In the genomic region with DNA sequence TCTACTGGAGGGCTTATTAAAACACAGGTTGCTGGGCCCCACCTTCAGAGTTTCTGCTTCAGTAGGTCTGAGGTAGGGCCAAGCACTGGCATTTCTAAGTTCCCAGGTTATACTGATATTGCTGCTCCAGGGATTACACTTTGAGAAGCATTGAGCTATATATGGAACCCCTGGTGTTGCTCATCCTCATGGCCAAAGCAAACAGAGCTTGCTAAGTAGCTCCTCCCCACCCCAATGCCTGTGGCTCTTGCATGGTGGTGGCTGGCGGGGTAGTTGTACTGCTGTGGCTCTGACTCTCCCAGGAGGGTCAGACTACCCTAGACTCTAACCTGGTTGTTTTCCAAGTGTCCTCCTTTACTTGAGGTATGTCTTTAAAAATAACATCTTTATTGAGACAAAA, we compare ENCODE assay signal across 37 cellular contexts.
"Had no signal": no experiment of that assay in that cellular context is flagged by ENCODE, and none has a peak within 500 bp of the region (broad histone marks: within the 10 kb centered on the region; RNA-seq: fewer than 3 reads in every experiment).

No MANE protein-coding gene starts in this region.

- H3K27me3 ChIP-seq: ascending aorta, cardiac muscle cell had no signal

- H3K9me3 ChIP-seq: ascending aorta had no signal

- DNase-seq: activated B cell treated with CpG ODN at 0.5 μM for 24 hours; activated CD4-positive, alpha-beta memory T cell treated with anti-CD3 and anti-CD28 coated beads for 36 hours; activated CD4-positive, alpha-beta T cell treated with anti-CD3 and anti-CD28 coated beads for 4 hours; activated CD4-positive, alpha-beta T cell treated with anti-CD3 and anti-CD28 coated beads, Interleukin-2, amount 50 U/mL, for 1 hour; activated CD4-positive, CD25-positive, alpha-beta regulatory T cell treated with anti-CD3 and anti-CD28 coated beads, Interleukin-2, amount 50 U/mL, for 72 hours; activated CD8-positive, alpha-beta memory T cell treated with anti-CD3 and anti-CD28 coated beads, Interleukin-2, amount 50 U/mL, for 4 hours; activated gamma-delta T cell treated with Interleukin-2 at 50 U/mL for 16 hours; activated naive CD4-positive, alpha-beta T cell treated with anti-CD3 and anti-CD28 coated beads for 36 hours; activated naive CD8-positive, alpha-beta T cell treated with anti-CD3 and anti-CD28 coated beads for 36 hours; activated T-cell treated with anti-CD3 and anti-CD28 coated beads for 4 hours; activated T-cell treated with anti-CD3 and anti-CD28 coated beads, Interleukin-2, amount 50 U/mL, for 4 hours; amniotic stem cell; Karpas-422; KBM-7; NCI-H1105; NCI-H1417 treated with DMSO at 0.1 percent for 48 hours; NCI-H1694 treated with DMSO at 0.1 percent for 48 hours; NCI-H2029 treated with DMSO at 0.1 percent for 48 hours; NCI-H2107; NCI-H2171; NCI-H510A; NCI-H526; NCI-H774; NK-92 treated with Interleukin-12 subunit alpha and Interleukin-12 subunit beta, amount 100 ng/mL, for 24 hours; PC-3; SIG-M5; T-cell; T-helper 17 cell; T-helper 9 cell had no signal

- H3K36me3 Mint-ChIP-seq: activated CD4-positive, alpha-beta memory T cell treated with anti-CD3 and anti-CD28 coated beads for 36 hours; activated naive CD8-positive, alpha-beta T cell treated with anti-CD3 and anti-CD28 coated beads for 36 hours; T-cell had no signal

- H3K4me1 Mint-ChIP-seq: activated naive CD8-positive, alpha-beta T cell treated with anti-CD3 and anti-CD28 coated beads for 36 hours; central memory CD8-positive, alpha-beta T cell; T-cell had no signal

- H3K36me3 ChIP-seq: ascending aorta, cardiac muscle cell had no signal

- ATAC-seq: activated T-cell treated with anti-CD3 and anti-CD28 coated beads, Interleukin-2, amount 50 U/mL, for 4 hours; PC-3; Right ventricle myocardium inferior; SK-N-SH treated with all-trans-retinoic acid at 6 μM for 48 hours; T-cell; T-helper 17 cell had no signal

- H3K27ac Mint-ChIP-seq: activated B cell treated with CpG ODN at 0.5 μM for 24 hours; activated CD4-positive, alpha-beta memory T cell treated with anti-CD3 and anti-CD28 coated beads for 36 hours; activated naive CD4-positive, alpha-beta T cell treated with anti-CD3 and anti-CD28 coated beads for 36 hours; activated naive CD8-positive, alpha-beta T cell treated with anti-CD3 and anti-CD28 coated beads for 36 hours; activated T-helper 1 cell treated with anti-CD3 and anti-CD28 coated beads, Interleukin-12 subunit alpha, Interleukin-12 subunit beta, Interleukin-2, Interleukin-4 antibody, amounts not matched to agents 30 ng/mL and 10 ng/mL and 1 ng/mL, durations not matched to agents 14 hours and 24 hours and 36 hours; T-cell; T-helper 17 cell had no signal

- H3K27ac ChIP-seq: ascending aorta, cardiac muscle cell, RWPE1, VCaP had no signal

- H3K4me3 ChIP-seq: ascending aorta, cardiac muscle cell had no signal

- H3K4me3 Mint-ChIP-seq: activated B cell treated with CpG ODN at 0.5 μM for 24 hours; activated CD4-positive, alpha-beta memory T cell treated with anti-CD3 and anti-CD28 coated beads for 36 hours; activated naive CD4-positive, alpha-beta T cell treated with anti-CD3 and anti-CD28 coated beads for 36 hours; activated naive CD8-positive, alpha-beta T cell treated with anti-CD3 and anti-CD28 coated beads for 36 hours; activated T-cell treated with anti-CD3 and anti-CD28 coated beads, Interleukin-2, amount 50 U/mL, for 4 hours; activated T-helper 1 cell treated with anti-CD3 and anti-CD28 coated beads, Interleukin-12 subunit alpha, Interleukin-12 subunit beta, Interleukin-2, Interleukin-4 antibody, amounts not matched to agents 30 ng/mL and 10 ng/mL and 1 ng/mL, durations not matched to agents 14 hours and 24 hours and 36 hours; central memory CD8-positive, alpha-beta T cell; T-cell; T-helper 17 cell had no signal

- H3K9me3 Mint-ChIP-seq: activated B cell treated with CpG ODN at 0.5 μM for 24 hours; activated CD4-positive, alpha-beta memory T cell treated with anti-CD3 and anti-CD28 coated beads for 36 hours; activated naive CD4-positive, alpha-beta T cell treated with anti-CD3 and anti-CD28 coated beads for 36 hours; activated naive CD8-positive, alpha-beta T cell treated with anti-CD3 and anti-CD28 coated beads for 36 hours; activated T-cell treated with anti-CD3 and anti-CD28 coated beads, Interleukin-2, amount 50 U/mL, for 4 hours; activated T-helper 1 cell treated with anti-CD3 and anti-CD28 coated beads, Interleukin-12 subunit alpha, Interleukin-12 subunit beta, Interleukin-2, Interleukin-4 antibody, amounts not matched to agents 30 ng/mL and 10 ng/mL and 1 ng/mL, durations not matched to agents 14 hours and 24 hours and 36 hours; central memory CD8-positive, alpha-beta T cell; T-cell had no signal
